In genomic region chr1:160667896-160668295, GRCh38 we compare ENCODE assay signal across 33 cellular contexts. TPM values are rescaled to one million over a fixed set of nuclear protein-coding genes. Genes with fewer than 3 reads are reported as not detected.
"Had no signal": no experiment of that assay in that cellular context is flagged by ENCODE, and none has a peak within 500 bp of the region (broad histone marks: within the 10 kb centered on the region; RNA-seq: fewer than 3 reads in every experiment).

No MANE protein-coding gene starts in this region.

- DNase-seq: activated CD4-positive, alpha-beta T cell treated with anti-CD3 and anti-CD28 coated beads for 48 hours; activated CD8-positive, alpha-beta T cell treated with anti-CD3 and anti-CD28 coated beads for 36 hours; cerebellar nuclear complex; effector memory CD8-positive, alpha-beta T cell; islet precursor cell; left cardiac atrium; left ventricle myocardium superior; naive B cell; SK-N-SH; stimulated activated CD4-positive, alpha-beta T cell treated with anti-CD3 and anti-CD28 coated beads, Interleukin-1b, Interleukin-23, amount 100 ng/mL, for 48 hours; stimulated activated CD4-positive, alpha-beta T cell treated with anti-CD3 and anti-CD28 coated beads, Interleukin-4, amount 100 ng/mL, for 4 hours; stimulated activated CD8-positive, alpha-beta memory T cell treated with anti-CD3 and anti-CD28 coated beads, Interleukin-4, amount 100 ng/mL, for 48 hours; stimulated activated naive B cell treated with anti-CD40 and anti-IgM and Interleukin-4, amounts not matched to agents 10 μg/mL and 1 μg/mL and 100 μg/mL, for 72 hours; tibial artery; upper lobe of right lung had no signal

- H3K27me3 Mint-ChIP-seq: activated CD8-positive, alpha-beta T cell treated with anti-CD3 and anti-CD28 coated beads for 36 hours; activated naive CD8-positive, alpha-beta T cell; effector memory CD8-positive, alpha-beta T cell; naive B cell; stimulated activated naive B cell treated with anti-CD40 and anti-IgM and Interleukin-4, amounts not matched to agents 10 μg/mL and 1 μg/mL and 100 μg/mL, for 72 hours had no signal

- H3K27ac Mint-ChIP-seq: activated CD8-positive, alpha-beta T cell treated with anti-CD3 and anti-CD28 coated beads for 36 hours; activated naive CD8-positive, alpha-beta T cell; brain; neural progenitor cell; stimulated activated naive B cell treated with anti-CD40 and anti-IgM and Interleukin-4, amounts not matched to agents 10 μg/mL and 1 μg/mL and 100 μg/mL, for 72 hours; T-helper 2 cell treated with Interferon-gamma antibody and Interleukin-4, amounts not matched to agents 5 μg/mL and 100 μg/mL, for 36 hours had no signal

- H3K27me3 ChIP-seq: ascending aorta, hepatocyte, neural progenitor cell, right atrium auricular region, suprapubic skin, tibial artery, upper lobe of right lung had no signal

- H3K4me3 Mint-ChIP-seq: activated CD8-positive, alpha-beta T cell treated with anti-CD3 and anti-CD28 coated beads for 36 hours; activated naive CD8-positive, alpha-beta T cell; brain; effector memory CD8-positive, alpha-beta T cell; naive B cell; neural progenitor cell; stimulated activated naive B cell treated with anti-CD40 and anti-IgM and Interleukin-4, amounts not matched to agents 10 μg/mL and 1 μg/mL and 100 μg/mL, for 72 hours; T-helper 2 cell treated with Interferon-gamma antibody and Interleukin-4, amounts not matched to agents 5 μg/mL and 100 μg/mL, for 36 hours had no signal

- H3K9me3 ChIP-seq: suprapubic skin, upper lobe of right lung had no signal

- H3K9me3 Mint-ChIP-seq: effector memory CD8-positive, alpha-beta T cell had no signal

- ATAC-seq: activated CD8-positive, alpha-beta T cell treated with anti-CD3 and anti-CD28 coated beads for 36 hours; effector memory CD8-positive, alpha-beta T cell; gastroesophageal sphincter; left cardiac atrium; left ventricle myocardium superior; stimulated activated naive B cell treated with anti-CD40 and anti-IgM and Interleukin-4, amounts not matched to agents 10 μg/mL and 1 μg/mL and 100 μg/mL, for 72 hours; upper lobe of right lung had no signal

- H3K27ac ChIP-seq: ascending aorta, cardiac muscle cell, coronary artery, gastroesophageal sphincter, hepatocyte, neural progenitor cell, right atrium auricular region, suprapubic skin, tibial artery, upper lobe of right lung, VCaP had no signal

- H3K9ac ChIP-seq: neural progenitor cell, SK-N-SH had no signal

- FAIRE-seq: endothelial cell of umbilical vein had no signal

- H3K36me3 Mint-ChIP-seq: brain, neural progenitor cell had no signal

- H3K4me1 ChIP-seq: ascending aorta, gastroesophageal sphincter, suprapubic skin, tibial artery had no signal

- H3K4me3 ChIP-seq: ascending aorta, cardiac muscle cell, coronary artery, gastroesophageal sphincter, hepatocyte, neural progenitor cell, right atrium auricular region, smooth muscle cell, suprapubic skin, tibial artery, upper lobe of right lung had no signal

- H3K36me3 ChIP-seq: ascending aorta, cardiac muscle cell, gastroesophageal sphincter, neural progenitor cell, right atrium auricular region, suprapubic skin, tibial artery, upper lobe of right lung had no signal

- H3K4me1 Mint-ChIP-seq: brain, neural progenitor cell had no signal

RNA-seq across cellular contexts. Expression of gene SLAMF1, which starts 21.1 kb away (rescaled TPM):
- total RNA-seq: ascending aorta, cardiac muscle cell, endothelial cell of umbilical vein, fibroblast of lung, fibroblast of villous mesenchyme, lung microvascular endothelial cell, pulmonary artery endothelial cell, smooth muscle cell, suprapubic skin had no signal
- polyA plus RNA-seq: cardiac muscle cell, endothelial cell of umbilical vein, fibroblast of lung, SK-N-SH, smooth muscle cell had no signal

RNA-seq across cellular contexts. Expression of gene CD48, which starts 43.7 kb away (rescaled TPM):
- total RNA-seq: ascending aorta, cardiac muscle cell, endothelial cell of umbilical vein, fibroblast of lung, fibroblast of villous mesenchyme, lung microvascular endothelial cell, pulmonary artery endothelial cell, smooth muscle cell had no signal
- polyA plus RNA-seq: cardiac muscle cell, endothelial cell of umbilical vein, fibroblast of lung, hepatocyte, SK-N-SH had no signal
